8 cellular contexts compared by ENCODE assay signal in genomic region chr21:26171310-26172100, GRCh38. TPM values are rescaled to one million over a fixed set of nuclear protein-coding genes. Genes with fewer than 3 reads are reported as not detected.
DNase-seq lines count a peak whose midpoint lies in the region; ATAC-seq and TF ChIP-seq lines count a peak whose summit lies in the region.

No MANE protein-coding gene starts in this region.

- H3K18ac ChIP-seq in trophoblast cell (ENCODE audit: low read length): no peak overlapping the region

- no peak overlapping the region for H3K4ac ChIP-seq in trophoblast cell (ENCODE audit: low read depth, low read length)

- H4K91ac ChIP-seq in trophoblast cell (ENCODE audit: low read depth, low read length): no peak overlapping the region

- no peak overlapping the region for H3K9ac ChIP-seq in trophoblast cell (ENCODE audit: low read length)

- no peak overlapping the region for H3K23ac ChIP-seq in trophoblast cell (ENCODE audit: low read length)

- H2AK5ac ChIP-seq in trophoblast cell (ENCODE audit: low read length): no peak overlapping the region

- H3K14ac ChIP-seq in trophoblast cell (ENCODE audit: low read length): no peak overlapping the region

- H2BK12ac ChIP-seq in trophoblast cell (ENCODE audit: low read length): no peak overlapping the region

- H3K36me3 ChIP-seq in trophoblast cell (ENCODE audit: control insufficient read depth in 1 of 2, insufficient read depth in 2 of 2, low read length in 2 of 2): no peaks in the 10 kb centered on the region

- H3K79me2 ChIP-seq in trophoblast cell (ENCODE audit: control insufficient read depth, insufficient read depth, low read length, poor library complexity): peaks cover 15% of the 10 kb centered on the region

- no peaks in the 10 kb centered on the region for H3K27me3 ChIP-seq in trophoblast cell (ENCODE audit: insufficient read depth, low read length)

- no peak overlapping the region for H2BK5ac ChIP-seq in trophoblast cell (ENCODE audit: low read depth, low read length, poor library complexity)

- peak overlapping the region; percentile 64 for H3K4me2 ChIP-seq in trophoblast cell (ENCODE audit: low read length)

- no peak overlapping the region for H4K8ac ChIP-seq in trophoblast cell (ENCODE audit: low read depth, low read length)

- H3K27ac ChIP-seq in VCaP (peak overlapping the region; percentile 98), trophoblast cell (ENCODE audit: low read depth, low read length) (no peak overlapping the region)

- H3K9me3 ChIP-seq in trophoblast cell (ENCODE audit: insufficient read depth, low read depth, low read length): no peaks in the 10 kb centered on the region

- peak overlapping the region; percentile 67 for H2AFZ ChIP-seq in trophoblast cell (ENCODE audit: insufficient read depth, low read length, poor library complexity)

- 100% methylated on average over 2 of the region's 17 CpGs for WGBS in trophoblast cell (ENCODE audit: extremely low coverage, insufficient coverage, insufficient read length)

- no peak for ATAC-seq in GM21717 (IDR thresholded peaks at IDR 0.05; ENCODE audit: unreplicated experiment)

- DNase-seq in GM12865 (ENCODE audit: low read depth): no peak
- DNase-seq in fibroblast of the aortic adventitia (ENCODE audit: low read depth): no peak
- DNase-seq in trophoblast cell: no peak
- no peak for DNase-seq in stimulated activated CD4-positive, alpha-beta T cell treated with anti-CD3 and anti-CD28 coated beads, Interleukin-4, amount 100 ng/mL, for 4 hours
- no peak for DNase-seq in NAMALWA (ENCODE audit: low spot score)
- no peak for DNase-seq in retina

- H3K4me3 ChIP-seq in GM12865 (ENCODE audit: low read depth, low read length): peak overlapping the region; percentile 76
- H3K4me3 ChIP-seq in fibroblast of the aortic adventitia (ENCODE audit: low read depth, low read length): peak overlapping the region; percentile 71
- H3K4me3 ChIP-seq in trophoblast cell (ENCODE audit: low read depth, low read length): no peak overlapping the region

- H4K12ac ChIP-seq in trophoblast cell (ENCODE audit: low read depth, low read length): no peak overlapping the region

- peaks cover 19% of the 10 kb centered on the region for H3K79me1 ChIP-seq in trophoblast cell (ENCODE audit: low read length)

- peaks cover 6 to 8% of the 10 kb centered on the region in 2 experiments for H3K4me1 ChIP-seq in trophoblast cell (ENCODE audit: control insufficient read depth in 1 of 2, insufficient read depth in 2 of 2, low read length in 2 of 2)

- H2BK120ac ChIP-seq in trophoblast cell (ENCODE audit: insufficient read depth, low read length, poor library complexity): no peak overlapping the region

- TF ChIP-seq CTCF in GM12865 (IDR thresholded peaks at IDR 0.05; ENCODE audit: insufficient read depth, low read depth, low read length, missing control alignments) (no peak), VCaP (conservative IDR thresholded peaks at IDR 0.05) (no peak), fibroblast of the aortic adventitia (IDR thresholded peaks at IDR 0.05; ENCODE audit: insufficient read depth, low read length) (no peak)

RNA-seq across cellular contexts. Expression of gene APP, which starts 0.9 kb away (rescaled TPM):
- total RNA-seq in fibroblast of the aortic adventitia (ENCODE audit: low replicate concordance): 404 and 722 TPM in 2 replicates
- 481 and 496 TPM in 2 replicates for polyA plus RNA-seq in trophoblast cell (2013)
